23 cellular contexts compared by ENCODE assay signal in genomic region chr4:137526681-137527080, GRCh38. TPM values are rescaled to one million over a fixed set of nuclear protein-coding genes. Genes with fewer than 3 reads are reported as not detected.
DNase-seq lines count a peak whose midpoint lies in the region; ATAC-seq and TF ChIP-seq lines count a peak whose summit lies in the region.
"Had no signal": no experiment of that assay in that cellular context is flagged by ENCODE, and none has a peak within 500 bp of the region (broad histone marks: within the 10 kb centered on the region; RNA-seq: fewer than 3 reads in every experiment).

No MANE protein-coding gene starts in this region.

- H3K4me3 ChIP-seq in epithelial cell of esophagus (ENCODE audit: low read length) (no peak overlapping the region), muscle layer of colon (ENCODE audit: low read depth in 1 of 2, low read length in 2 of 2) (peak overlapping the region; percentile 23 to 86), suprapubic skin (peak overlapping the region; percentile 3)
- H3K4me3 ChIP-seq: BLaER1 treated with 17β-estradiol and CSF1 and Interleukin-3, amounts not matched to agents 10 nM and 100 nM; HAP-1 had no signal

- H3K79me1 ChIP-seq in H9 (ENCODE audit: insufficient read depth, low read depth, low read length, poor library complexity, severe bottlenecking), result peaks cover 3% of the 10 kb centered on the region

- H4K8ac ChIP-seq in H9 (replicated peaks; ENCODE audit: insufficient read length, low read depth, low read length), result no peak overlapping the region

- peak; percentile 29 for ATAC-seq in HG03432 (IDR thresholded peaks at IDR 0.05; ENCODE audit: unreplicated experiment)
- no peak for ATAC-seq in HG02610 (IDR thresholded peaks at IDR 0.05; ENCODE audit: unreplicated experiment)
- no peak for ATAC-seq in GM21367 (IDR thresholded peaks at IDR 0.05; ENCODE audit: unreplicated experiment)
- ATAC-seq: T-cell had no signal

- TF ChIP-seq POLR2A in suprapubic skin (IDR thresholded peaks at IDR 0.05), result no peak

- TF ChIP-seq EP300 in suprapubic skin (IDR thresholded peaks at IDR 0.05), result no peak

- H3K9me3 ChIP-seq in muscle layer of colon (ENCODE audit: low read length), result no peaks in the 10 kb centered on the region
- no peaks in the 10 kb centered on the region for H3K9me3 ChIP-seq in suprapubic skin
- H3K9me3 ChIP-seq in H9 (ENCODE audit: control insufficient read depth, low read depth, low read length), result no peaks in the 10 kb centered on the region
- H3K9me3 ChIP-seq: HAP-1 had no signal

- H3K27me3 Mint-ChIP-seq in H9 (ENCODE audit: low read depth), result no peaks in the 10 kb centered on the region
- H3K27me3 Mint-ChIP-seq: activated naive CD8-positive, alpha-beta T cell; T-cell had no signal

- H2BK12ac ChIP-seq in H9 (ENCODE audit: insufficient read length, low read depth, low read length), result no peak overlapping the region

- H3K4me1 ChIP-seq in muscle layer of colon (ENCODE audit: insufficient read depth, low read length), result peaks cover 27% of the 10 kb centered on the region
- peaks cover 5% of the 10 kb centered on the region for H3K4me1 ChIP-seq in suprapubic skin
- peaks cover 7% of the 10 kb centered on the region; the same call in 1 of the 2 replicates for H3K4me1 ChIP-seq in H9 (ENCODE audit: insufficient read depth, low read length)

- no peak overlapping the region for H3K4me3 Mint-ChIP-seq in H9
- H3K4me3 Mint-ChIP-seq: activated naive CD8-positive, alpha-beta T cell; T-cell had no signal

- H4K20me1 ChIP-seq in H9 (ENCODE audit: control insufficient read depth, insufficient read depth, insufficient read length), result no peaks in the 10 kb centered on the region

- H3K27ac ChIP-seq in muscle layer of colon (ENCODE audit: low read depth, low read length), result peak overlapping the region; percentile 29
- no peak overlapping the region for H3K27ac ChIP-seq in suprapubic skin
- no peak overlapping the region for H3K27ac ChIP-seq in H9 (ENCODE audit: insufficient read length, low read depth, low read length)
- H3K27ac ChIP-seq: BLaER1 treated with 17β-estradiol and CSF1 and Interleukin-3, amounts not matched to agents 10 nM and 100 nM had no signal

- H3T11ph ChIP-seq in H9 (ENCODE audit: low read length), result no peak overlapping the region

- peaks cover 11% of the 10 kb centered on the region for H3K23me2 ChIP-seq in H9 (ENCODE audit: insufficient read length, low read depth, low read length, poor library complexity, severe bottlenecking)

- H3K36me3 Mint-ChIP-seq in H9 (ENCODE audit: insufficient read depth in 1 of 3, low read depth in 3 of 3), result peaks cover 30 to 62% (median 43%) of the 10 kb centered on the region in 3 experiments
- H3K36me3 Mint-ChIP-seq: activated naive CD8-positive, alpha-beta T cell; T-cell had no signal

- no peak overlapping the region for H2BK120ac ChIP-seq in H9 (ENCODE audit: low read depth, low read length, poor library complexity, severe bottlenecking)

- H2BK5ac ChIP-seq in H9 (ENCODE audit: insufficient read length, low read length), result no peak overlapping the region

- no peak overlapping the region for H3K56ac ChIP-seq in H9 (ENCODE audit: insufficient read length, low read depth, low read length)

- no peak overlapping the region for H3K14ac ChIP-seq in H9 (ENCODE audit: insufficient read depth, low read length)

- H3K27me3 ChIP-seq in muscle layer of colon (ENCODE audit: control insufficient read depth in 1 of 2, insufficient read depth in 2 of 2, low read length in 2 of 2) (no peaks in the 10 kb centered on the region), suprapubic skin (no peaks in the 10 kb centered on the region), H9 (ENCODE audit: insufficient read depth, low read length) (no peaks in the 10 kb centered on the region)
- H3K27me3 ChIP-seq: BLaER1 treated with 17β-estradiol and CSF1 and Interleukin-3, amounts not matched to agents 10 nM and 100 nM had no signal

- H3K23ac ChIP-seq in H9 (ENCODE audit: insufficient read length, low read depth, low read length), result no peak overlapping the region

- no peak overlapping the region for H4K91ac ChIP-seq in H9 (ENCODE audit: insufficient read length, low read depth, low read length)

- no peak overlapping the region for H2BK15ac ChIP-seq in H9 (ENCODE audit: low read depth, low read length)

- no peak overlapping the region for H4K5ac ChIP-seq in H9 (ENCODE audit: insufficient read length, low read depth, low read length)

- H2AFZ ChIP-seq in H9 (ENCODE audit: low read length), result no peak overlapping the region

- no peak overlapping the region for H2AK5ac ChIP-seq in H9 (ENCODE audit: insufficient read length, low read length)

- H3K9me3 Mint-ChIP-seq in H9, result no peaks in the 10 kb centered on the region
- H3K9me3 Mint-ChIP-seq: T-cell had no signal

- H3K79me2 ChIP-seq in H9 (ENCODE audit: insufficient read depth, low read length), result peaks cover 22% of the 10 kb centered on the region; the same call in 1 of the 2 replicates

- peaks cover 41 to 48% of the 10 kb centered on the region in 2 experiments for H3K4me1 Mint-ChIP-seq in H9
- H3K4me1 Mint-ChIP-seq: T-cell had no signal

- 0 out of 7 replicates have a peak overlapping the region, but pooled peaks of 1 of the 3 experiments have one; percentile 44 for H3K27ac Mint-ChIP-seq in H9
- H3K27ac Mint-ChIP-seq: activated naive CD8-positive, alpha-beta T cell; T-cell had no signal

- H2BK20ac ChIP-seq in H9 (ENCODE audit: low read depth, low read length, poor library complexity, severe bottlenecking), result no peak overlapping the region

- TF ChIP-seq CTCF in epithelial cell of esophagus (IDR thresholded peaks at IDR 0.05; ENCODE audit: insufficient read depth, low read depth, low read length, missing control alignments) (no peak), suprapubic skin (IDR thresholded peaks at IDR 0.05) (no peak), H9 (conservative IDR thresholded peaks at IDR 0.05) (no peak)

- H3K9ac ChIP-seq in muscle layer of colon (ENCODE audit: low read length), result no peak overlapping the region
- no peak overlapping the region for H3K9ac ChIP-seq in H9 (ENCODE audit: extremely low read depth, insufficient read length, low read length)
- H3K9ac ChIP-seq: BLaER1 treated with 17β-estradiol and CSF1 and Interleukin-3, amounts not matched to agents 10 nM and 100 nM had no signal

- peaks cover 22% of the 10 kb centered on the region for H3K36me3 ChIP-seq in muscle layer of colon (ENCODE audit: insufficient read depth, low read length)
- H3K36me3 ChIP-seq in suprapubic skin, result no peaks in the 10 kb centered on the region

- H3K4ac ChIP-seq in H9 (ENCODE audit: low read depth, low read length), result no peak overlapping the region

- no peak overlapping the region for H3K18ac ChIP-seq in H9 (ENCODE audit: insufficient read length, low read depth, low read length)

- DNase-seq in epithelial cell of esophagus (ENCODE audit: low read depth) (peak; percentile 46), suprapubic skin (ENCODE audit: low spot score in 2 of 2) (no peak), NCI-H526 treated with DMSO at 0.1 percent for 48 hours (lab: John Stamatoyannopoulos, UW) (no peak), H9 (no peak)
- DNase-seq: activated CD4-positive, alpha-beta T cell treated with anti-CD3 and anti-CD28 coated beads, Interleukin-2, amount 50 U/mL, for 48 hours; activated T-cell treated with anti-CD3 and anti-CD28 coated beads, Interleukin-2, amount 50 U/mL, for 48 hours; dermis blood vessel endothelial cell; Kasumi-1; midbrain; NCI-H1092; NCI-H2029 treated with DMSO at 0.1 percent for 48 hours; NCI-H510A treated with DMSO at 0.1 percent for 48 hours; occipital lobe; stimulated activated CD4-positive, alpha-beta T cell treated with anti-CD3 and anti-CD28 coated beads, Interleukin-4, amount 100 ng/mL, for 24 hours; substantia nigra; T-cell had no signal

- H3K4me2 ChIP-seq in H9 (ENCODE audit: insufficient read depth, insufficient read length, low read length), result no peak overlapping the region

RNA-seq across cellular contexts. Expression of gene PCDH18, which starts 5.6 kb away (rescaled TPM):
- 10 to 100 TPM in 1 of 4 donors, 1 to 10 TPM in 3; 4.1 to 11.5 (median 6.8) TPM for total RNA-seq in suprapubic skin
- total RNA-seq in H9 (2021), result 60.7 and 61.7 TPM in 2 replicates
